16 cellular contexts compared by ENCODE assay signal in genomic region chr9:77063645-77064285, GRCh38. TPM values are rescaled to one million over a fixed set of nuclear protein-coding genes. Genes with fewer than 3 reads are reported as not detected.
A peak's percentile ranks its signal among the peaks of the same experiment; 100 is the strongest.
DNase-seq lines count a peak whose midpoint lies in the region; FAIRE-seq and TF ChIP-seq lines count a peak whose summit lies in the region.
"Had no signal": no experiment of that assay in that cellular context is flagged by ENCODE, and none has a peak within 500 bp of the region (broad histone marks: within the 10 kb centered on the region; RNA-seq: fewer than 3 reads in every experiment).

No MANE protein-coding gene starts in this region.

- FAIRE-seq in GM19239 (lab: Jason Lieb, UNC): no peak
- FAIRE-seq: GM12892, TTC549 had no signal

- DNase-seq in Daoy (ENCODE audit: low read depth) (peak; percentile 90), M059J (ENCODE audit: low read depth) (peak; percentile 88), astrocyte of the spinal cord (ENCODE audit: low read depth, low spot score) (peak; percentile 68), mesenchymal stem cell (peak; percentile 16), mesothelial cell of epicardium (ENCODE audit: low spot score in 2 of 2, unreplicated experiment in 2 of 2) (no peak), GM19239 (ENCODE audit: insufficient read length, low spot score) (no peak), NCI-H1436 treated with DMSO at 0.1 percent for 48 hours (lab: John Stamatoyannopoulos, UW) (no peak), SK-N-DZ (ENCODE audit: low spot score) (no peak)
- DNase-seq: Calu3, NCI-H1930, spleen had no signal

- H2AFZ ChIP-seq in mesenchymal stem cell (ENCODE audit: low read depth, low read length): no peak overlapping the region

- H3K9ac ChIP-seq in mesenchymal stem cell (ENCODE audit: low read length): no peak overlapping the region

- no peaks in the 10 kb centered on the region for H3K79me1 ChIP-seq in mesenchymal stem cell (replicated peaks; ENCODE audit: low read length, poor library complexity, severe bottlenecking)

- no peaks in the 10 kb centered on the region for H3K36me3 ChIP-seq in mesenchymal stem cell (ENCODE audit: control insufficient read depth in 1 of 2, insufficient read depth in 2 of 2, low read depth in 1 of 2, low read length in 2 of 2)
- H3K36me3 ChIP-seq: spleen had no signal

- peaks cover 23% of the 10 kb centered on the region for H3K9me3 Mint-ChIP-seq in mesothelial cell of epicardium
- H3K9me3 Mint-ChIP-seq: natural killer cell treated with Interleukin-12 subunit alpha and Interleukin-12 subunit beta and Interleukin-15 and Interleukin-18, amount 100 ng/mL, for 72 hours had no signal

- no peak overlapping the region for H3K27ac Mint-ChIP-seq in mesothelial cell of epicardium
- H3K27ac Mint-ChIP-seq: natural killer cell treated with Interleukin-12 subunit alpha and Interleukin-12 subunit beta and Interleukin-15 and Interleukin-18, amount 100 ng/mL, for 72 hours had no signal

- H3K4me1 Mint-ChIP-seq in mesothelial cell of epicardium: no peaks in the 10 kb centered on the region

- no peak overlapping the region for H2BK120ac ChIP-seq in mesenchymal stem cell (ENCODE audit: low read depth, low read length)

- no peak overlapping the region for H2BK15ac ChIP-seq in mesenchymal stem cell (ENCODE audit: low read depth, poor library complexity, severe bottlenecking)

- H3K27me3 ChIP-seq in mesenchymal stem cell (ENCODE audit: control insufficient read depth in 1 of 2, insufficient read depth in 1 of 2, low read length in 2 of 2): peaks cover 0 to 6% of the 10 kb centered on the region in 2 experiments
- H3K27me3 ChIP-seq: spleen had no signal

- no peak overlapping the region for H3K4me2 ChIP-seq in mesenchymal stem cell (ENCODE audit: low read length, poor library complexity, severe bottlenecking)

- TF ChIP-seq CTCF in astrocyte of the spinal cord (IDR thresholded peaks at IDR 0.05; ENCODE audit: low read depth, low read length) (no peak), mesothelial cell of epicardium (IDR thresholded peaks at IDR 0.05; ENCODE audit: unreplicated experiment) (no peak)

- H2AK5ac ChIP-seq in mesenchymal stem cell (ENCODE audit: low read length, severe bottlenecking): no peak overlapping the region

- no peak overlapping the region for H2BK5ac ChIP-seq in mesenchymal stem cell (ENCODE audit: low read depth, low read length, poor library complexity, severe bottlenecking)

- no peak overlapping the region for H4K91ac ChIP-seq in mesenchymal stem cell (ENCODE audit: low read length)

- no peak overlapping the region for H3K4ac ChIP-seq in mesenchymal stem cell (ENCODE audit: low read depth in 1 of 2, low read length in 2 of 2)

- no peak overlapping the region for H3K4me3 ChIP-seq in astrocyte of the spinal cord (ENCODE audit: low read depth, low read length)
- no peak overlapping the region for H3K4me3 ChIP-seq in mesenchymal stem cell (ENCODE audit: insufficient read depth in 1 of 2, low read depth in 1 of 2, low read length in 2 of 2)
- H3K4me3 ChIP-seq: spleen had no signal

- H4K8ac ChIP-seq in mesenchymal stem cell (ENCODE audit: low read length): no peak overlapping the region

- peaks cover 7% of the 10 kb centered on the region for H3K27me3 Mint-ChIP-seq in mesothelial cell of epicardium (ENCODE audit: low read depth)

- no peak overlapping the region for H3K27ac ChIP-seq in mesenchymal stem cell (ENCODE audit: low read length, poor library complexity, severe bottlenecking)
- H3K27ac ChIP-seq: spleen had no signal

- no peak overlapping the region for H3K23ac ChIP-seq in mesenchymal stem cell (ENCODE audit: low read length in 2 of 2)

- 72% methylated on average over 6 of the region's 6 CpGs for WGBS in mesenchymal stem cell

- H3K4me3 Mint-ChIP-seq in mesothelial cell of epicardium: no peak overlapping the region
- H3K4me3 Mint-ChIP-seq: natural killer cell treated with Interleukin-12 subunit alpha and Interleukin-12 subunit beta and Interleukin-15 and Interleukin-18, amount 100 ng/mL, for 72 hours had no signal

- H3K18ac ChIP-seq in mesenchymal stem cell (ENCODE audit: low read depth in 1 of 2, low read length in 2 of 2): no peak overlapping the region

- no peaks in the 10 kb centered on the region for H3K36me3 Mint-ChIP-seq in mesothelial cell of epicardium
- H3K36me3 Mint-ChIP-seq: natural killer cell treated with Interleukin-12 subunit alpha and Interleukin-12 subunit beta and Interleukin-15 and Interleukin-18, amount 100 ng/mL, for 72 hours had no signal

- H3K14ac ChIP-seq in mesenchymal stem cell (ENCODE audit: low read length in 2 of 2): no peak overlapping the region

- H2BK12ac ChIP-seq in mesenchymal stem cell (ENCODE audit: low read length in 2 of 2): no peak overlapping the region

- in situ Hi-C loops in astrocyte of the spinal cord (cut with HindIII; ENCODE audit: low sequenced_read_pairs): no loop called here

- peaks cover 1% of the 10 kb centered on the region for H3K4me1 ChIP-seq in mesenchymal stem cell (ENCODE audit: control insufficient read depth, insufficient read depth, low read depth, low read length)
- H3K4me1 ChIP-seq: spleen had no signal

- H3K9me3 ChIP-seq in mesenchymal stem cell (ENCODE audit: control insufficient read depth, low read length): no peaks in the 10 kb centered on the region

RNA-seq across cellular contexts. Expression of gene FOXB2, which starts 44.3 kb away (rescaled TPM):
- not detected in 2 replicates for total RNA-seq in Daoy (2014; rRNA removed; shearing (Covaris generic))
- not detected in 2 replicates for total RNA-seq in M059J (2014; rRNA removed; shearing (Covaris generic))
- not detected for polyA plus RNA-seq in mesenchymal stem cell (2013, experiment 1 of 2)
- polyA plus RNA-seq in mesenchymal stem cell (2013, experiment 2 of 2): not detected
- total RNA-seq in mesothelial cell of epicardium: not detected in 3 replicates
- not detected in 2 replicates for polyA plus RNA-seq in SK-N-DZ (2014; cell fraction: cytosol; rRNA removed)
- not detected in 2 replicates for polyA plus RNA-seq in SK-N-DZ (2014; cell fraction: nucleus; rRNA removed)
- total RNA-seq: Calu3; natural killer cell treated with Interleukin-12 subunit alpha and Interleukin-12 subunit beta and Interleukin-15 and Interleukin-18, amount 100 ng/mL, for 72 hours; spleen; urinary bladder had no signal
- polyA plus RNA-seq: adipose tissue, spleen, urinary bladder had no signal

Comparison
In these comparisons a context has a peak if more than half of its experiments do, and no peak if none do; other contexts are left out.
1. DNase-seq: peak in Daoy (single experiment), M059J (single experiment), astrocyte of the spinal cord (single experiment) and mesenchymal stem cell (single experiment); none in mesothelial cell of epicardium (0 of 2), GM19239 (single experiment), NCI-H1436 treated with DMSO at 0.1 percent for 48 hours (single experiment) and SK-N-DZ (single experiment).